ENCODE assay signal across 8 cellular contexts in genomic region chr10:101397140-101397539, GRCh38. TPM values are rescaled to one million over a fixed set of nuclear protein-coding genes. Genes with fewer than 3 reads are reported as not detected.
DNase-seq lines count a peak whose midpoint lies in the region; ATAC-seq lines count a peak whose summit lies in the region.

No MANE protein-coding gene starts in this region.

- no peaks in the 10 kb centered on the region for H3K9me3 Mint-ChIP-seq in central memory CD8-positive, alpha-beta T cell

- DNase-seq in activated CD8-positive, alpha-beta memory T cell treated with anti-CD3 and anti-CD28 coated beads, Interleukin-2, amount 50 U/mL, for 1 hour (ENCODE audit: extremely low read depth) = peak; percentile 43
- no peak for DNase-seq in activated CD8-positive, alpha-beta memory T cell treated with anti-CD3 and anti-CD28 coated beads, Interleukin-2, amount 50 U/mL, for 48 hours
- peak; percentile 8 for DNase-seq in NCI-H146 treated with DMSO at 0.1 percent for 48 hours (lab: John Stamatoyannopoulos, UW; ENCODE audit: unreplicated experiment)
- DNase-seq in central memory CD8-positive, alpha-beta T cell (ENCODE audit: low spot score in 2 of 2) = peak in 1 of 2 donors; percentile 47
- peak; percentile 12 for DNase-seq in occipital lobe (lab: John Stamatoyannopoulos, UW)
- no peak for DNase-seq in posterior vena cava (ENCODE audit: low spot score)
- no peak for DNase-seq in T-helper 9 cell

- H3K36me3 Mint-ChIP-seq in central memory CD8-positive, alpha-beta T cell (ENCODE audit: insufficient read depth) = peaks cover 4% of the 10 kb centered on the region

- ATAC-seq in central memory CD8-positive, alpha-beta T cell (replicated peaks; ENCODE audit: extremely low read depth, poor library complexity, severe bottlenecking) = peak; percentile 81
- no peak for ATAC-seq in HG02870 (IDR thresholded peaks at IDR 0.05; ENCODE audit: unreplicated experiment)

- H3K4me3 Mint-ChIP-seq in central memory CD8-positive, alpha-beta T cell = no peak overlapping the region

- peak overlapping the region; percentile 69 for H3K27ac Mint-ChIP-seq in central memory CD8-positive, alpha-beta T cell (ENCODE audit: low read depth)

- peaks cover 31% of the 10 kb centered on the region for H3K4me1 Mint-ChIP-seq in central memory CD8-positive, alpha-beta T cell

- intact Hi-C loops in posterior vena cava (cut with DNase I) = no loop called here

- H3K27me3 Mint-ChIP-seq in central memory CD8-positive, alpha-beta T cell = no peaks in the 10 kb centered on the region

RNA-seq across cellular contexts. Expression of gene BTRC, which starts 43.2 kb away (rescaled TPM):
- total RNA-seq in occipital lobe (29.9 TPM), posterior vena cava (10 to 100 TPM; 13.9 to 14.3 TPM)

Comparison
In these comparisons a context has a peak if more than half of its experiments do, and no peak if none do; other contexts are left out.
1. DNase-seq: peak in activated CD8-positive, alpha-beta memory T cell treated with anti-CD3 and anti-CD28 coated beads, Interleukin-2, amount 50 U/mL, for 1 hour (single experiment), NCI-H146 treated with DMSO at 0.1 percent for 48 hours (single experiment) and occipital lobe (single experiment); none in activated CD8-positive, alpha-beta memory T cell treated with anti-CD3 and anti-CD28 coated beads, Interleukin-2, amount 50 U/mL, for 48 hours (single experiment), posterior vena cava (single experiment) and T-helper 9 cell (single experiment).